Comparison of ENCODE assay signal across 18 cellular contexts in genomic region chr13:83568019-83568418, GRCh38.
A peak's percentile ranks its signal among the peaks of the same experiment; 100 is the strongest.
DNase-seq lines count a peak whose midpoint lies in the region; ATAC-seq, FAIRE-seq and TF ChIP-seq lines count a peak whose summit lies in the region.
"Had no signal": no experiment of that assay in that cellular context is flagged by ENCODE, and none has a peak within 500 bp of the region (broad histone marks: within the 10 kb centered on the region; RNA-seq: fewer than 3 reads in every experiment).

No MANE protein-coding gene starts in this region.

- 0% methylated on average over 3 of the region's 3 CpGs for WGBS in GM12878 (ENCODE audit: insufficient coverage, insufficient replicate concordance, low lambda C conversion rate, missing lambda C conversion rate)

- POLR2A ChIA-PET in GM12878 (lab: Charles Lee), result no interaction called here

- H3K9me3 ChIP-seq in GM12878 (replicated peaks; ENCODE audit: control insufficient read depth, insufficient read depth, low read length), result no peaks in the 10 kb centered on the region
- H3K9me3 ChIP-seq: BE2C had no signal

- peak; percentile 42 for ATAC-seq in GM21786 (IDR thresholded peaks at IDR 0.05; ENCODE audit: unreplicated experiment)
- peak; percentile 85 for ATAC-seq in GM12878
- ATAC-seq in GM19463 (IDR thresholded peaks at IDR 0.05; ENCODE audit: unreplicated experiment), result no peak

- TF ChIP-seq EP300 in GM12878 (IDR thresholded peaks at IDR 0.05; ENCODE audit: borderline replicate concordance in 1 of 2, control insufficient read depth in 1 of 2, low read depth in 2 of 2, low read length in 2 of 2), result no peak

- H3K4me3 ChIP-seq in GM12865 (ENCODE audit: low read depth, low read length) (no peak overlapping the region), KMS-11 (IDR thresholded peaks at IDR 0.05; ENCODE audit: insufficient read depth, low read depth, low read length) (no peak overlapping the region), GM12878 (no peak overlapping the region)

- in situ Hi-C loops in GM12878 (cut with MboI), result no loop called here

- RAD21 ChIA-PET in GM12878 (lab: Charles Lee; ENCODE audit: unreplicated experiment), result no interaction called here

- peak overlapping the region; percentile 62 for H3K4me2 ChIP-seq in KMS-11
- no peak overlapping the region for H3K4me2 ChIP-seq in GM12878 (ENCODE audit: control insufficient read depth, insufficient read depth)

- peak overlapping the region; percentile 52; the same call in 1 of the 2 replicates for H3K27ac ChIP-seq in KMS-11
- no peak overlapping the region for H3K27ac ChIP-seq in GM12878 (ENCODE audit: control insufficient read depth, insufficient read depth)

- H3K79me2 ChIP-seq in KMS-11 (ENCODE audit: insufficient read depth, low read depth) (no peaks in the 10 kb centered on the region), GM12878 (ENCODE audit: control insufficient read depth, insufficient read depth, low read length) (no peaks in the 10 kb centered on the region)

- H2AFZ ChIP-seq in KMS-11 (ENCODE audit: low read depth) (no peak overlapping the region), GM12878 (ENCODE audit: control insufficient read depth, low read depth, low read length) (no peak overlapping the region)

- TF ChIP-seq POLR2A in GM12878 (IDR thresholded peaks at IDR 0.05; ENCODE audit: low read depth, low read length), result no peak

- DNase-seq in GM12865 (ENCODE audit: low read depth) (peak; percentile 15), GM12878 (ENCODE audit: low read depth, low spot score) (no peak), NCI-H2171 (lab: John Stamatoyannopoulos, UW) (no peak)
- DNase-seq: BE2C; C1 segment of cervical spinal cord; CD4-positive, CD25-positive, alpha-beta regulatory T cell; CD8-positive, alpha-beta memory T cell; DMS 273 treated with DMSO at 0.1 percent for 48 hours; DMS53; DND-41; EL; H9 had no signal

- no TSS peak for BruUV-seq in GM12878 (replicated peaks; lab: Mats Ljungman, UMichigan)

- no peak for FAIRE-seq in GM12878 (lab: Jason Lieb, UNC)
- FAIRE-seq: GM12892, GM18507, H1 had no signal

- SMC1A ChIA-PET in GM12878 (lab: Charles Lee; ENCODE audit: uncharacterized antibody, unreplicated experiment), result no interaction called here

- H3K36me3 ChIP-seq in KMS-11 (ENCODE audit: insufficient read depth), result no peaks in the 10 kb centered on the region
- no peaks in the 10 kb centered on the region for H3K36me3 ChIP-seq in GM12878 (ENCODE audit: control insufficient read depth in 2 of 2, insufficient read depth in 2 of 2, low read length in 1 of 2)
- H3K36me3 ChIP-seq: BE2C had no signal

- H4K20me1 ChIP-seq in KMS-11 (ENCODE audit: insufficient read depth) (no peaks in the 10 kb centered on the region), GM12878 (ENCODE audit: control insufficient read depth, insufficient read depth) (no peaks in the 10 kb centered on the region)

- no peaks in the 10 kb centered on the region for H3K27me3 ChIP-seq in KMS-11 (ENCODE audit: insufficient read depth, low read depth)
- no peaks in the 10 kb centered on the region for H3K27me3 ChIP-seq in GM12878 (replicated peaks in 1 of 2; ENCODE audit: control insufficient read depth in 2 of 2, insufficient read depth in 2 of 2, low read length in 1 of 2)
- H3K27me3 ChIP-seq: BE2C had no signal

- intact Hi-C loops in GM12878 (cut with micrococcal nuclease; ENCODE audit: unreplicated experiment), result no loop called here

- TF ChIP-seq CTCF in GM12865 (IDR thresholded peaks at IDR 0.05; ENCODE audit: insufficient read depth, low read depth, low read length, missing control alignments) (no peak), KMS-11 (conservative IDR thresholded peaks at IDR 0.05; ENCODE audit: low read depth, low read length) (no peak), GM12878 (IDR thresholded peaks at IDR 0.05 in 2 of 3, conservative IDR thresholded peaks at IDR 0.05 in 1 of 3; ENCODE audit: control insufficient read depth in 2 of 3, extremely low read depth in 1 of 3, insufficient read depth in 1 of 3, low read depth in 3 of 3, low read length in 3 of 3) (no peak)

- CTCF ChIA-PET in GM12878 (lab: Yijun Ruan, JAX), result no interaction called here

- H3K9ac ChIP-seq in KMS-11 (no peak overlapping the region), GM12878 (ENCODE audit: control insufficient read depth, insufficient read depth, low read length) (no peak overlapping the region)

- H3K4me1 ChIP-seq in KMS-11 (ENCODE audit: low read depth, poor library complexity, severe bottlenecking), result peaks cover 37% of the 10 kb centered on the region
- no peaks in the 10 kb centered on the region for H3K4me1 ChIP-seq in GM12878 (ENCODE audit: control insufficient read depth, insufficient read depth, low read length)
- H3K4me1 ChIP-seq: BE2C had no signal

- TF ChIP-seq RAD21 in GM12878 (IDR thresholded peaks at IDR 0.05; ENCODE audit: insufficient read depth, low read depth, low read length), result no peak

TF ChIP-seq in GM12878, 131 proteins besides CTCF, POLR2A, EP300 and RAD21:
- no peak for TF ChIP-seq SP1 (IDR thresholded peaks at IDR 0.05; ENCODE audit: low read depth, low read length)
- TF ChIP-seq IKZF2 (IDR thresholded peaks at IDR 0.05), result no peak
- TF ChIP-seq JUNB (IDR thresholded peaks at IDR 0.05), result 0 out of 2 replicates have a peak, but pooled peaks have one; percentile 16
- TF ChIP-seq RUNX3 (IDR thresholded peaks at IDR 0.05; ENCODE audit: low read length), result peak; percentile 67; the same call in 1 of the 2 replicates
- no peak for TF ChIP-seq PRDM15 (CRISPR knock-in tag; IDR thresholded peaks at IDR 0.05)
- no peak for TF ChIP-seq WRNIP1 (IDR thresholded peaks at IDR 0.05; ENCODE audit: borderline replicate concordance, low read depth, low read length)
- no peak for TF ChIP-seq POU2F2 (IDR thresholded peaks at IDR 0.05; ENCODE audit: borderline replicate concordance, low read depth, low read length)
- TF ChIP-seq SMC3 (IDR thresholded peaks at IDR 0.05; ENCODE audit: borderline replicate concordance, low read length), result no peak
- no peak for TF ChIP-seq SUZ12 (IDR thresholded peaks at IDR 0.05; ENCODE audit: unreplicated experiment)
- TF ChIP-seq SREBF2 (IDR thresholded peaks at IDR 0.05; ENCODE audit: low read length), result no peak
- TF ChIP-seq MTA2 (IDR thresholded peaks at IDR 0.05; ENCODE audit: low read depth), result peak; percentile 58; the same call in 1 of the 2 replicates
- TF ChIP-seq BRCA1 (IDR thresholded peaks at IDR 0.05; ENCODE audit: low read depth, low read length), result no peak
- no peak for TF ChIP-seq SMARCA5 (IDR thresholded peaks at IDR 0.05)
- TF ChIP-seq KDM1A (IDR thresholded peaks at IDR 0.05; ENCODE audit: borderline replicate concordance), result no peak
- 0 out of 2 replicates have a peak, but pooled peaks have one; percentile 20 for TF ChIP-seq BCL11A (IDR thresholded peaks at IDR 0.05; ENCODE audit: low read depth, low read length)
TF ChIP-seq in GM12878: peak in this region for 4.
